Comparison of ENCODE assay signal across 20 cellular contexts in the genomic region with DNA sequence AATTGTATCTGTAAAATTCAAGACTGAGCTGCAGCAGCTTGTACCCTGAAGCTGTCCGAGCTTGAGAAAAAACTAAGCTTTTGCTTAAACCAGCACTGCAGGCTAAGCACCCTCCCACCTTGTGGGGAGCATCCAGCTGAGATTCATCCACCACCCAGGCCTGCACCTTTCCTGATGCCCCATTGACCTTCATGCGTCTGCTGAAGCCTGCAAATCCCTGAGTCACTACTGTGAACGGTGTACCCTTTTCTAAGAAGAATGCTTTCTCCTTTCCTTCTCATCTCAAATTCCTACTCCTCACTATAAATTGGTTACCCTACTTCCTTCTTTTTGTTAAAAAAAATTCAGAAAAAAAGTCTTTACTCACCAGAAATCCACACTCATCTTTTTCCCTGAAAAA.
"Had no signal": no experiment of that assay in that cellular context is flagged by ENCODE, and none has a peak within 500 bp of the region (broad histone marks: within the 10 kb centered on the region; RNA-seq: fewer than 3 reads in every experiment).

No MANE protein-coding gene starts in this region.

- H3K27me3 Mint-ChIP-seq: activated naive CD4-positive, alpha-beta T cell treated with anti-CD3 and anti-CD28 coated beads, Interleukin-2, amount 50 U/mL, for 24 hours; stimulated activated memory B cell treated with anti-CD40 and anti-IgM and Interleukin-4, amounts not matched to agents 10 μg/mL and 1 μg/mL and 100 μg/mL, for 72 hours had no signal

- H3K36me3 Mint-ChIP-seq: activated naive CD4-positive, alpha-beta T cell treated with anti-CD3 and anti-CD28 coated beads, Interleukin-2, amount 50 U/mL, for 24 hours; stimulated activated memory B cell treated with anti-CD40 and anti-IgM and Interleukin-4, amounts not matched to agents 10 μg/mL and 1 μg/mL and 100 μg/mL, for 72 hours had no signal

- H3K4me1 Mint-ChIP-seq: activated naive CD4-positive, alpha-beta T cell treated with anti-CD3 and anti-CD28 coated beads, Interleukin-2, amount 50 U/mL, for 24 hours; nephron progenitor cell; stimulated activated memory B cell treated with anti-CD40 and anti-IgM and Interleukin-4, amounts not matched to agents 10 μg/mL and 1 μg/mL and 100 μg/mL, for 72 hours had no signal

- H3K4me1 ChIP-seq: colonic mucosa, heart right ventricle, left lung, sigmoid colon, spleen, testis, upper lobe of left lung had no signal

- H3K9me3 ChIP-seq: colonic mucosa, heart right ventricle, left lung, sigmoid colon, spleen, testis, upper lobe of left lung had no signal

- H3K27ac ChIP-seq: cardiac muscle cell, colonic mucosa, heart right ventricle, left lung, sigmoid colon, spleen, testis, upper lobe of left lung, VCaP had no signal

- H3K27ac Mint-ChIP-seq: activated naive CD4-positive, alpha-beta T cell treated with anti-CD3 and anti-CD28 coated beads, Interleukin-2, amount 50 U/mL, for 24 hours; activated T-cell treated with anti-CD3 and anti-CD28 coated beads, Interleukin-2, amount 50 U/mL, for 72 hours; nephron progenitor cell; stimulated activated memory B cell treated with anti-CD40 and anti-IgM and Interleukin-4, amounts not matched to agents 10 μg/mL and 1 μg/mL and 100 μg/mL, for 72 hours; T-helper 1 cell treated with Interleukin-12 subunit alpha and Interleukin-12 subunit beta and Interleukin-4 antibody, amounts not matched to agents 30 μg/mL and 1 μg/mL, for 36 hours had no signal

- DNase-seq: activated CD4-positive, alpha-beta T cell treated with anti-CD3 and anti-CD28 coated beads for 1 hour; activated effector memory CD4-positive, alpha-beta T cell treated with anti-CD3 and anti-CD28 coated beads, Interleukin-2, amount 50 U/mL, for 16 hours; activated T-cell treated with anti-CD3 and anti-CD28 coated beads, Interleukin-2, amount 50 U/mL, for 72 hours; amygdala; colonic mucosa; heart right ventricle; left lung; nephron progenitor cell; occipital lobe; posterior cingulate gyrus; sigmoid colon; spleen; stimulated activated CD4-positive, alpha-beta T cell treated with anti-CD3 and anti-CD28 coated beads, Interleukin-4, amount 100 ng/mL, for 4 hours; testis; upper lobe of left lung had no signal

- ATAC-seq: activated T-cell treated with anti-CD3 and anti-CD28 coated beads, Interleukin-2, amount 50 U/mL, for 72 hours; heart right ventricle; left lung; stimulated activated memory B cell treated with anti-CD40 and anti-IgM and Interleukin-4, amounts not matched to agents 10 μg/mL and 1 μg/mL and 100 μg/mL, for 72 hours had no signal

- H3K27me3 ChIP-seq: cardiac muscle cell, colonic mucosa, heart right ventricle, left lung, sigmoid colon, spleen, testis, upper lobe of left lung had no signal

- H3K9me3 Mint-ChIP-seq: activated naive CD4-positive, alpha-beta T cell treated with anti-CD3 and anti-CD28 coated beads, Interleukin-2, amount 50 U/mL, for 24 hours; nephron progenitor cell; stimulated activated memory B cell treated with anti-CD40 and anti-IgM and Interleukin-4, amounts not matched to agents 10 μg/mL and 1 μg/mL and 100 μg/mL, for 72 hours; T-helper 1 cell treated with Interleukin-12 subunit alpha and Interleukin-12 subunit beta and Interleukin-4 antibody, amounts not matched to agents 30 μg/mL and 1 μg/mL, for 36 hours had no signal

- H3K36me3 ChIP-seq: cardiac muscle cell, colonic mucosa, heart right ventricle, left lung, sigmoid colon, spleen, upper lobe of left lung had no signal

- H3K4me3 Mint-ChIP-seq: activated naive CD4-positive, alpha-beta T cell treated with anti-CD3 and anti-CD28 coated beads, Interleukin-2, amount 50 U/mL, for 24 hours; activated T-cell treated with anti-CD3 and anti-CD28 coated beads, Interleukin-2, amount 50 U/mL, for 72 hours; nephron progenitor cell; stimulated activated memory B cell treated with anti-CD40 and anti-IgM and Interleukin-4, amounts not matched to agents 10 μg/mL and 1 μg/mL and 100 μg/mL, for 72 hours; T-helper 1 cell treated with Interleukin-12 subunit alpha and Interleukin-12 subunit beta and Interleukin-4 antibody, amounts not matched to agents 30 μg/mL and 1 μg/mL, for 36 hours had no signal

- H3K4me3 ChIP-seq: cardiac muscle cell, colonic mucosa, heart right ventricle, left lung, sigmoid colon, spleen, testis, upper lobe of left lung had no signal
